ENCODE assay signal across 16 cellular contexts in genomic region chr12:124618291-124618902, GRCh38.
"Had no signal": no experiment of that assay in that cellular context is flagged by ENCODE, and none has a peak within 500 bp of the region (broad histone marks: within the 10 kb centered on the region; RNA-seq: fewer than 3 reads in every experiment).

No MANE protein-coding gene starts in this region.

- H3K4me3 ChIP-seq: ovary, tibial artery had no signal

- H3K36me3 ChIP-seq: brain microvascular endothelial cell, ovary, tibial artery had no signal

- H3K9me3 ChIP-seq: ovary, tibial artery had no signal

- H3K36me3 Mint-ChIP-seq: activated naive CD8-positive, alpha-beta T cell treated with anti-CD3 and anti-CD28 coated beads for 36 hours; mesothelial cell of epicardium; stimulated activated effector memory CD8-positive, alpha-beta T cell treated with anti-CD3 and anti-CD28 coated beads, Interleukin-12 subunit alpha, Interleukin-12 subunit beta, amount 100 ng/mL, for 72 hours had no signal

- H3K9me3 Mint-ChIP-seq: activated naive CD8-positive, alpha-beta T cell treated with anti-CD3 and anti-CD28 coated beads for 36 hours; activated T-helper 1 cell treated with anti-CD3 and anti-CD28 coated beads, Interleukin-12 subunit alpha, Interleukin-12 subunit beta, Interleukin-2, Interleukin-4 antibody, amounts not matched to agents 30 ng/mL and 10 ng/mL and 1 ng/mL, durations not matched to agents 14 hours and 24 hours and 36 hours; stimulated activated effector memory CD8-positive, alpha-beta T cell treated with anti-CD3 and anti-CD28 coated beads, Interleukin-12 subunit alpha, Interleukin-12 subunit beta, amount 100 ng/mL, for 72 hours had no signal

- H3K27ac Mint-ChIP-seq: activated naive CD8-positive, alpha-beta T cell treated with anti-CD3 and anti-CD28 coated beads for 36 hours; activated T-helper 1 cell treated with anti-CD3 and anti-CD28 coated beads, Interleukin-12 subunit alpha, Interleukin-12 subunit beta, Interleukin-2, Interleukin-4 antibody, amounts not matched to agents 30 ng/mL and 10 ng/mL and 1 ng/mL, durations not matched to agents 14 hours and 24 hours and 36 hours; mesothelial cell of epicardium; stimulated activated effector memory CD8-positive, alpha-beta T cell treated with anti-CD3 and anti-CD28 coated beads, Interleukin-12 subunit alpha, Interleukin-12 subunit beta, amount 100 ng/mL, for 72 hours had no signal

- DNase-seq: activated CD4-positive, alpha-beta T cell treated with anti-CD3 and anti-CD28 coated beads, Interleukin-2, amount 50 U/mL, for 1 hour; activated naive CD8-positive, alpha-beta T cell treated with anti-CD3 and anti-CD28 coated beads for 36 hours; brain microvascular endothelial cell; cortex of kidney; effector CD8-positive, alpha-beta T cell; foreskin fibroblast; glutamatergic neuron; ovary; stimulated activated CD4-positive, alpha-beta T cell treated with anti-CD3 and anti-CD28 coated beads, Interleukin-12 subunit alpha, Interleukin-12 subunit beta, amount 100 ng/mL, for 4 hours; stimulated activated CD4-positive, alpha-beta T cell treated with anti-CD3 and anti-CD28 coated beads, Interleukin-2, amount 100 ng/mL, for 24 hours; T-helper 9 cell; tibial artery had no signal

- H3K27me3 Mint-ChIP-seq: activated naive CD8-positive, alpha-beta T cell treated with anti-CD3 and anti-CD28 coated beads for 36 hours had no signal

- H3K27me3 ChIP-seq: brain microvascular endothelial cell, ovary, tibial artery had no signal

- H3K4me1 Mint-ChIP-seq: activated naive CD8-positive, alpha-beta T cell treated with anti-CD3 and anti-CD28 coated beads for 36 hours; neural crest cell; stimulated activated effector memory CD8-positive, alpha-beta T cell treated with anti-CD3 and anti-CD28 coated beads, Interleukin-12 subunit alpha, Interleukin-12 subunit beta, amount 100 ng/mL, for 72 hours had no signal

- H3K27ac ChIP-seq: brain microvascular endothelial cell, ovary, tibial artery had no signal

- H3K4me3 Mint-ChIP-seq: activated naive CD8-positive, alpha-beta T cell treated with anti-CD3 and anti-CD28 coated beads for 36 hours; activated T-helper 1 cell treated with anti-CD3 and anti-CD28 coated beads, Interleukin-12 subunit alpha, Interleukin-12 subunit beta, Interleukin-2, Interleukin-4 antibody, amounts not matched to agents 30 ng/mL and 10 ng/mL and 1 ng/mL, durations not matched to agents 14 hours and 24 hours and 36 hours; mesothelial cell of epicardium; neural crest cell; stimulated activated effector memory CD8-positive, alpha-beta T cell treated with anti-CD3 and anti-CD28 coated beads, Interleukin-12 subunit alpha, Interleukin-12 subunit beta, amount 100 ng/mL, for 72 hours had no signal
